Comparison of ENCODE assay signal across 1 cellular context in the genomic region with DNA sequence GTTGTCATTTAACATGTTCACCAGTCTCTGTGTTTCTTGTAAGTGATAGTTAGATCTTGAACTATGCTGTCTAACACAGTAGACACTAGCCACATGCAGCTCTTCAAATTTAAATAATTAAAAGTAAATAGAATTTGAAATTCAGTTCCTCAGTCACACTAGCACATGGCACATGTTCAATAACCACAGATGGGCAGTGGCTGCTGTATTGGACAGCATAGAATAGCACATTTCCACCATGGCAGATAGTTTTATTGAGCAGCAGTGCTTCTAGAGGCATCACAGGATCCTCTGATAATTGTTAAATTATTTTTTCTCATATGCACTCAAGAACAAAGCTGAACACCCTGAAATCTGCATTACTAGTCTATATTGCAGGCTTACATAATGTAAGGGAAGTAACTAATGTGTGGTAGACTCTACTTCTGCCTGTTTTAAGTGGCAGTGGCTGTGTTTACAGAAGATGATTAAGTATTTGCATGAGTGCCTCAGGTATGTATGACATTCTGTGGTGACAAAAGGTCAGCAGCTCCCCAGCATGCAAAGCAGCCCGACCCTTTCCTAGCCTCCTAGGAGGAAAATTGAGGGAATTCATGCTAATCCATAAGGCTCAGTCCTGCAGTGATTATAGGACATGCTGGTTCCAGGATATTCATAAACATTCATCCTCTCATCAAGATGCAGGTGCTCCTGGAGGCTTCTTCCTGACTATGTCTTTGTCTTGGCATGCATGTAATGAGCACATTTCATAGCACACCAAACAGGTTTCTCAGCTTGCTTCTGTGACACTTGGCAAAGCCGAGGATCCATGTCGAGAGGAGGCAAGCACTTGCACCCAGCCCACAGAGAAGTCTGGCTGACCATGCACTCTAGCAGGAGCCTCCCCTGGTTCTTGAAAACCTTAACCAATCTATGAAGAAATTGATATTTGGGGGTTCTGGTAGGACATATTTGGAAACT.
A peak's percentile ranks its signal among the peaks of the same experiment; 100 is the strongest.
TF ChIP-seq lines count a peak whose summit lies in the region.

No MANE protein-coding gene starts in this region.

TF ChIP-seq in HepG2, 621 proteins besides CTCF, POLR2A, EP300 and RAD21 (continued from another document and continues in another):
- TF ChIP-seq CEBPZ (IDR thresholded peaks at IDR 0.05; ENCODE audit: low read length): no peak
- 0 out of 2 replicates have a peak, but pooled peaks have one; percentile 27 for TF ChIP-seq ZNF501 (CRISPR knock-in tag; IDR thresholded peaks at IDR 0.05)
- no peak for TF ChIP-seq DZIP1 (CRISPR knock-in tag; IDR thresholded peaks at IDR 0.05)
- 0 out of 2 replicates have a peak, but pooled peaks have one; percentile 35 for TF ChIP-seq POGZ (CRISPR knock-in tag; IDR thresholded peaks at IDR 0.05)
- TF ChIP-seq, protein P1, sequence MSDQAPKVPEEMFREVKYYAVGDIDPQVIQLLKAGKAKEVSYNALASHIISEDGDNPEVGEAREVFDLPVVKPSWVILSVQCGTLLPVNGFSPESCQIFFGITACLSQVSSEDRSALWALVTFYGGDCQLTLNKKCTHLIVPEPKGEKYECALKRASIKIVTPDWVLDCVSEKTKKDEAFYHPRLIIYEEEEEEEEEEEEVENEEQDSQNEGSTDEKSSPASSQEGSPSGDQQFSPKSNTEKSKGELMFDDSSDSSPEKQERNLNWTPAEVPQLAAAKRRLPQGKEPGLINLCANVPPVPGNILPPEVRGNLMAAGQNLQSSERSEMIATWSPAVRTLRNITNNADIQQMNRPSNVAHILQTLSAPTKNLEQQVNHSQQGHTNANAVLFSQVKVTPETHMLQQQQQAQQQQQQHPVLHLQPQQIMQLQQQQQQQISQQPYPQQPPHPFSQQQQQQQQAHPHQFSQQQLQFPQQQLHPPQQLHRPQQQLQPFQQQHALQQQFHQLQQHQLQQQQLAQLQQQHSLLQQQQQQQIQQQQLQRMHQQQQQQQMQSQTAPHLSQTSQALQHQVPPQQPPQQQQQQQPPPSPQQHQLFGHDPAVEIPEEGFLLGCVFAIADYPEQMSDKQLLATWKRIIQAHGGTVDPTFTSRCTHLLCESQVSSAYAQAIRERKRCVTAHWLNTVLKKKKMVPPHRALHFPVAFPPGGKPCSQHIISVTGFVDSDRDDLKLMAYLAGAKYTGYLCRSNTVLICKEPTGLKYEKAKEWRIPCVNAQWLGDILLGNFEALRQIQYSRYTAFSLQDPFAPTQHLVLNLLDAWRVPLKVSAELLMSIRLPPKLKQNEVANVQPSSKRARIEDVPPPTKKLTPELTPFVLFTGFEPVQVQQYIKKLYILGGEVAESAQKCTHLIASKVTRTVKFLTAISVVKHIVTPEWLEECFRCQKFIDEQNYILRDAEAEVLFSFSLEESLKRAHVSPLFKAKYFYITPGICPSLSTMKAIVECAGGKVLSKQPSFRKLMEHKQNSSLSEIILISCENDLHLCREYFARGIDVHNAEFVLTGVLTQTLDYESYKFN (CRISPR knock-in tag; conservative IDR thresholded peaks at IDR 0.05): peak; percentile 69
- TF ChIP-seq, protein P2, sequence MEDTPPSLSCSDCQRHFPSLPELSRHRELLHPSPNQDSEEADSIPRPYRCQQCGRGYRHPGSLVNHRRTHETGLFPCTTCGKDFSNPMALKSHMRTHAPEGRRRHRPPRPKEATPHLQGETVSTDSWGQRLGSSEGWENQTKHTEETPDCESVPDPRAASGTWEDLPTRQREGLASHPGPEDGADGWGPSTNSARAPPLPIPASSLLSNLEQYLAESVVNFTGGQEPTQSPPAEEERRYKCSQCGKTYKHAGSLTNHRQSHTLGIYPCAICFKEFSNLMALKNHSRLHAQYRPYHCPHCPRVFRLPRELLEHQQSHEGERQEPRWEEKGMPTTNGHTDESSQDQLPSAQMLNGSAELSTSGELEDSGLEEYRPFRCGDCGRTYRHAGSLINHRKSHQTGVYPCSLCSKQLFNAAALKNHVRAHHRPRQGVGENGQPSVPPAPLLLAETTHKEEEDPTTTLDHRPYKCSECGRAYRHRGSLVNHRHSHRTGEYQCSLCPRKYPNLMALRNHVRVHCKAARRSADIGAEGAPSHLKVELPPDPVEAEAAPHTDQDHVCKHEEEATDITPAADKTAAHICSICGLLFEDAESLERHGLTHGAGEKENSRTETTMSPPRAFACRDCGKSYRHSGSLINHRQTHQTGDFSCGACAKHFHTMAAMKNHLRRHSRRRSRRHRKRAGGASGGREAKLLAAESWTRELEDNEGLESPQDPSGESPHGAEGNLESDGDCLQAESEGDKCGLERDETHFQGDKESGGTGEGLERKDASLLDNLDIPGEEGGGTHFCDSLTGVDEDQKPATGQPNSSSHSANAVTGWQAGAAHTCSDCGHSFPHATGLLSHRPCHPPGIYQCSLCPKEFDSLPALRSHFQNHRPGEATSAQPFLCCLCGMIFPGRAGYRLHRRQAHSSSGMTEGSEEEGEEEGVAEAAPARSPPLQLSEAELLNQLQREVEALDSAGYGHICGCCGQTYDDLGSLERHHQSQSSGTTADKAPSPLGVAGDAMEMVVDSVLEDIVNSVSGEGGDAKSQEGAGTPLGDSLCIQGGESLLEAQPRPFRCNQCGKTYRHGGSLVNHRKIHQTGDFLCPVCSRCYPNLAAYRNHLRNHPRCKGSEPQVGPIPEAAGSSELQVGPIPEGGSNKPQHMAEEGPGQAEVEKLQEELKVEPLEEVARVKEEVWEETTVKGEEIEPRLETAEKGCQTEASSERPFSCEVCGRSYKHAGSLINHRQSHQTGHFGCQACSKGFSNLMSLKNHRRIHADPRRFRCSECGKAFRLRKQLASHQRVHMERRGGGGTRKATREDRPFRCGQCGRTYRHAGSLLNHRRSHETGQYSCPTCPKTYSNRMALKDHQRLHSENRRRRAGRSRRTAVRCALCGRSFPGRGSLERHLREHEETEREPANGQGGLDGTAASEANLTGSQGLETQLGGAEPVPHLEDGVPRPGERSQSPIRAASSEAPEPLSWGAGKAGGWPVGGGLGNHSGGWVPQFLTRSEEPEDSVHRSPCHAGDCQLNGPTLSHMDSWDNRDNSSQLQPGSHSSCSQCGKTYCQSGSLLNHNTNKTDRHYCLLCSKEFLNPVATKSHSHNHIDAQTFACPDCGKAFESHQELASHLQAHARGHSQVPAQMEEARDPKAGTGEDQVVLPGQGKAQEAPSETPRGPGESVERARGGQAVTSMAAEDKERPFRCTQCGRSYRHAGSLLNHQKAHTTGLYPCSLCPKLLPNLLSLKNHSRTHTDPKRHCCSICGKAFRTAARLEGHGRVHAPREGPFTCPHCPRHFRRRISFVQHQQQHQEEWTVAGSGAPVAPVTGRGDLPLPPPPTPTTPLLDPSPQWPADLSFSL (CRISPR knock-in tag; IDR thresholded peaks at IDR 0.05): no peak
- no peak for TF ChIP-seq ZNF484 (CRISPR knock-in tag; IDR thresholded peaks at IDR 0.05; ENCODE audit: borderline replicate concordance, low read depth)
- TF ChIP-seq KLF9 (CRISPR knock-in tag; IDR thresholded peaks at IDR 0.05; ENCODE audit: low read depth): no peak
- TF ChIP-seq ZNF33A (CRISPR knock-in tag; IDR thresholded peaks at IDR 0.05; ENCODE audit: borderline replicate concordance): no peak
- peak; percentile 54; the same call in 1 of the 2 replicates for TF ChIP-seq RCOR2 (CRISPR knock-in tag; IDR thresholded peaks at IDR 0.05)
- TF ChIP-seq SCMH1 (CRISPR knock-in tag; IDR thresholded peaks at IDR 0.05; ENCODE audit: borderline replicate concordance): no peak
- TF ChIP-seq TCF7 (IDR thresholded peaks at IDR 0.05; ENCODE audit: low read depth): peak; percentile 46; the same call in 1 of the 2 replicates
- TF ChIP-seq SOX6 (IDR thresholded peaks at IDR 0.05): no peak
- TF ChIP-seq SOX6 (CRISPR knock-in tag; IDR thresholded peaks at IDR 0.05): peak; percentile 62
- no peak for TF ChIP-seq E2F2 (CRISPR knock-in tag; IDR thresholded peaks at IDR 0.05; ENCODE audit: borderline replicate concordance)
- TF ChIP-seq, protein P3, sequence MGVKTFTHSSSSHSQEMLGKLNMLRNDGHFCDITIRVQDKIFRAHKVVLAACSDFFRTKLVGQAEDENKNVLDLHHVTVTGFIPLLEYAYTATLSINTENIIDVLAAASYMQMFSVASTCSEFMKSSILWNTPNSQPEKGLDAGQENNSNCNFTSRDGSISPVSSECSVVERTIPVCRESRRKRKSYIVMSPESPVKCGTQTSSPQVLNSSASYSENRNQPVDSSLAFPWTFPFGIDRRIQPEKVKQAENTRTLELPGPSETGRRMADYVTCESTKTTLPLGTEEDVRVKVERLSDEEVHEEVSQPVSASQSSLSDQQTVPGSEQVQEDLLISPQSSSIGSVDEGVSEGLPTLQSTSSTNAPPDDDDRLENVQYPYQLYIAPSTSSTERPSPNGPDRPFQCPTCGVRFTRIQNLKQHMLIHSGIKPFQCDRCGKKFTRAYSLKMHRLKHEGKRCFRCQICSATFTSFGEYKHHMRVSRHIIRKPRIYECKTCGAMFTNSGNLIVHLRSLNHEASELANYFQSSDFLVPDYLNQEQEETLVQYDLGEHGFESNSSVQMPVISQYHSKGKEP (CRISPR knock-in tag; IDR thresholded peaks at IDR 0.05): no peak
- peak; percentile 70 for TF ChIP-seq ZNF143 (CRISPR knock-in tag; IDR thresholded peaks at IDR 0.05)
- TF ChIP-seq HNRNPL (IDR thresholded peaks at IDR 0.05; ENCODE audit: low read depth, low read length): no peak
- TF ChIP-seq FOXP1 (IDR thresholded peaks at IDR 0.05): no peak
- peak; percentile 68; the same call in 1 of the 2 replicates for TF ChIP-seq FOXP1 (CRISPR knock-in tag; IDR thresholded peaks at IDR 0.05)
- peak; percentile 50; the same call in 1 of the 2 replicates for TF ChIP-seq CREM (IDR thresholded peaks at IDR 0.05)
- TF ChIP-seq CREM (CRISPR knock-in tag; IDR thresholded peaks at IDR 0.05): no peak
